1 cellular context compared by ENCODE assay signal in genomic region chr1:97252076-97252475, GRCh38.
TF ChIP-seq lines count a peak whose summit lies in the region.

No MANE protein-coding gene starts in this region.

TF ChIP-seq in SK-N-SH, 30 proteins besides CTCF, POLR2A, EP300 and RAD21 (continued from another document):
- no peak for TF ChIP-seq ZBTB33 (IDR thresholded peaks at IDR 0.05; ENCODE audit: borderline replicate concordance, low read depth)
